ENCODE assay signal across 1 cellular context in genomic region chr10:100341953-100342626, GRCh38.
TF ChIP-seq lines count a peak whose summit lies in the region.

No MANE protein-coding gene starts in this region.

TF ChIP-seq in K562, 482 proteins besides CTCF, POLR2A, EP300 and RAD21 (continued from another document):
- TF ChIP-seq ZNF384 (IDR thresholded peaks at IDR 0.05; ENCODE audit: low read depth, low read length) (no peak; the same call in 1 of the 2 replicates), TAL1 (IDR thresholded peaks at IDR 0.05) (no peak), BHLHE40 (IDR thresholded peaks at IDR 0.05; ENCODE audit: low read length) (0 out of 2 replicates have a peak, but pooled peaks have one; percentile 37), ZNF24 (IDR thresholded peaks at IDR 0.05) (no peak), JUND (IDR thresholded peaks at IDR 0.05; ENCODE audit: borderline replicate concordance, low read depth, low read length) (0 out of 2 replicates have a peak, but pooled peaks have one; percentile 18), JUND (tag; IDR thresholded peaks at IDR 0.05; ENCODE audit: borderline replicate concordance, low read depth, low read length) (no peak)
